ENCODE assay signal across 8 cellular contexts in genomic region chr14:105999361-106000028, GRCh38.
A peak's percentile ranks its signal among the peaks of the same experiment; 100 is the strongest.
DNase-seq lines count a peak whose midpoint lies in the region; ATAC-seq and TF ChIP-seq lines count a peak whose summit lies in the region.

No MANE protein-coding gene starts in this region.

- peak; percentile 80 for ATAC-seq in HG03135 (IDR thresholded peaks at IDR 0.05; ENCODE audit: unreplicated experiment)

- H3K36me3 ChIP-seq in SU-DHL-6 (ENCODE audit: low read length) (no peaks in the 10 kb centered on the region), adipocyte (ENCODE audit: control insufficient read depth, insufficient read depth, low read length, severe bottlenecking) (no peaks in the 10 kb centered on the region), liver (ENCODE audit: control insufficient read depth in 4 of 4, insufficient read depth in 3 of 4, low read depth in 1 of 4, low read length in 3 of 4) (no peaks in the 10 kb centered on the region), thymus (ENCODE audit: control insufficient read depth, insufficient read depth) (no peaks in the 10 kb centered on the region)

- TF ChIP-seq CTCF in SU-DHL-6 (IDR thresholded peaks at IDR 0.05; ENCODE audit: insufficient read depth, low read length, poor library complexity, severe bottlenecking) (peak; percentile 88), liver (IDR thresholded peaks at IDR 0.05; ENCODE audit: low read depth, low read length, missing input control) (peak; percentile 68)

- no peaks in the 10 kb centered on the region for H3K4me1 ChIP-seq in adipocyte (ENCODE audit: control insufficient read depth, insufficient read depth, low read length)
- no peaks in the 10 kb centered on the region for H3K4me1 ChIP-seq in liver (ENCODE audit: control insufficient read depth in 4 of 4, insufficient read depth in 4 of 4, low read length in 3 of 4)
- peaks cover 3% of the 10 kb centered on the region for H3K4me1 ChIP-seq in thymus (ENCODE audit: control insufficient read depth, insufficient read depth, low read length)

- peak; percentile 80 for DNase-seq in activated gamma-delta T cell treated with Interleukin-2 at 50 U/mL for 16 hours
- DNase-seq in activated gamma-delta T cell (lab: John Stamatoyannopoulos, UW), result no peak
- DNase-seq in adipocyte (ENCODE audit: low read depth), result peak; percentile 19
- no peak for DNase-seq in DMS153 (lab: John Stamatoyannopoulos, UW)

- H2AFZ ChIP-seq in SU-DHL-6 (ENCODE audit: low read depth, low read length, severe bottlenecking), result no peak overlapping the region

- WGBS in liver, result 62% methylated on average over 15 of the region's 15 CpGs
- WGBS in thymus, result 65% methylated on average over 15 of the region's 15 CpGs

- TF ChIP-seq RAD21 in liver (IDR thresholded peaks at IDR 0.05), result peak; percentile 63 to 64

- H3K79me2 ChIP-seq in SU-DHL-6 (ENCODE audit: insufficient read depth, low read length), result no peaks in the 10 kb centered on the region

- H3F3A ChIP-seq in SU-DHL-6 (ENCODE audit: insufficient read depth), result no peaks in the 10 kb centered on the region

- no peaks in the 10 kb centered on the region for H3K9me3 ChIP-seq in SU-DHL-6 (ENCODE audit: insufficient read depth, low read length)
- H3K9me3 ChIP-seq in adipocyte (ENCODE audit: control insufficient read depth, low read length), result no peaks in the 10 kb centered on the region
- H3K9me3 ChIP-seq in liver (ENCODE audit: control insufficient read depth in 4 of 4, low read length in 3 of 4), result no peaks in the 10 kb centered on the region
- no peaks in the 10 kb centered on the region for H3K9me3 ChIP-seq in thymus (ENCODE audit: control insufficient read depth)

- H3K4me3 ChIP-seq in SU-DHL-6 (ENCODE audit: insufficient read depth, low read length, poor library complexity, severe bottlenecking), result no peak overlapping the region
- no peak overlapping the region for H3K4me3 ChIP-seq in adipocyte (ENCODE audit: low read length)
- H3K4me3 ChIP-seq in liver (ENCODE audit: low read depth in 1 of 3, low read length in 3 of 3), result no peak overlapping the region
- no peak overlapping the region for H3K4me3 ChIP-seq in thymus (ENCODE audit: low read length)

- no peak overlapping the region for H3K4me2 ChIP-seq in SU-DHL-6 (ENCODE audit: low read depth, low read length, poor library complexity, severe bottlenecking)

- H3K9ac ChIP-seq in SU-DHL-6 (ENCODE audit: low read length) (no peak overlapping the region), adipocyte (ENCODE audit: low read length) (no peak overlapping the region), liver (ENCODE audit: low read depth in 1 of 2, low read length in 2 of 2) (no peak overlapping the region)

- no peaks in the 10 kb centered on the region for H4K20me1 ChIP-seq in SU-DHL-6 (ENCODE audit: low read depth, low read length)

- no peaks in the 10 kb centered on the region for H3K27me3 ChIP-seq in SU-DHL-6 (ENCODE audit: low read length)
- H3K27me3 ChIP-seq in adipocyte (replicated peaks; ENCODE audit: control insufficient read depth, insufficient read depth, low read length), result no peaks in the 10 kb centered on the region
- H3K27me3 ChIP-seq in liver (ENCODE audit: control insufficient read depth in 4 of 4, insufficient read depth in 4 of 4, low read length in 3 of 4), result no peaks in the 10 kb centered on the region
- H3K27me3 ChIP-seq in thymus (ENCODE audit: control insufficient read depth, insufficient read depth), result no peaks in the 10 kb centered on the region

- H3K9me2 ChIP-seq in SU-DHL-6 (replicated peaks; ENCODE audit: insufficient read depth, low read length), result no peaks in the 10 kb centered on the region

- H3K27ac ChIP-seq in SU-DHL-6 (ENCODE audit: low read depth, low read length) (no peak overlapping the region), liver (ENCODE audit: low read depth in 1 of 2, low read length in 2 of 2) (no peak overlapping the region), thymus (ENCODE audit: low read depth) (peak overlapping the region; percentile 15)

TF ChIP-seq in liver, 16 proteins besides CTCF, POLR2A, EP300 and RAD21:
- no peak for TF ChIP-seq JUND (IDR thresholded peaks at IDR 0.05)
- TF ChIP-seq TAF1 (conservative IDR thresholded peaks at IDR 0.05), result no peak
- TF ChIP-seq ATF3 (IDR thresholded peaks at IDR 0.05), result no peak
- TF ChIP-seq REST (IDR thresholded peaks at IDR 0.05), result no peak
- TF ChIP-seq YY1 (IDR thresholded peaks at IDR 0.05), result no peak
- TF ChIP-seq SP1 (IDR thresholded peaks at IDR 0.05), result no peak
- no peak for TF ChIP-seq RXRA (IDR thresholded peaks at IDR 0.05)
- TF ChIP-seq FOXA1 (IDR thresholded peaks at IDR 0.05), result no peak
- TF ChIP-seq FOXA2 (IDR thresholded peaks at IDR 0.05), result no peak
- TF ChIP-seq EGR1 (IDR thresholded peaks at IDR 0.05; ENCODE audit: low read depth in 2 of 2), result no peak
- TF ChIP-seq NR2F2 (IDR thresholded peaks at IDR 0.05), result no peak
- TF ChIP-seq HNF4G (IDR thresholded peaks at IDR 0.05), result no peak

Comparison
In these comparisons a context has a peak if more than half of its experiments do, and no peak if none do; other contexts are left out.
1. DNase-seq: peak in activated gamma-delta T cell treated with Interleukin-2 at 50 U/mL for 16 hours (single experiment) and adipocyte (single experiment); none in activated gamma-delta T cell (single experiment) and DMS153 (single experiment).